ENCODE assay signal across 1 cellular context in the genomic region with DNA sequence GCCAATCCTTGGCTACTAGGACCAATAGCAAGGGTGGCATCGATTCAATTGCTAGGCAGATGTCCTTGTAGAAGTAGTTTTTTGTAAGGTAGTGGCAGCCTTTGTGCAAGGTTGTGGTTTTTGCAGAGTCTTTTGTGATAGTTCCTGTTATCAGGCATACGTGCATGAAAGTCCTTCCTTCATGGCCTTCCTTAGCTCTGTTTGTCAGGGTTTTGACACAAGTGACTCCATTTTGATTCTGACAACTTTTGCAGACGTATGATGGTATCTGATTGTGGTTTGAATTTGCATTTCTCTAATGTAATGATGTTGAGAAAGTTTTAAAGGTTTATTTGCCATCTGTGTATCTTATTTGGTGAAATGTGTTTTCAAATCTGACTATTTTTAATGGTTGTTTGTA.
TF ChIP-seq lines count a peak whose summit lies in the region.

No MANE protein-coding gene starts in this region.

TF ChIP-seq in GM12878, 131 proteins besides CTCF, POLR2A, EP300 and RAD21 (continued from another document):
- TF ChIP-seq, protein P1, sequence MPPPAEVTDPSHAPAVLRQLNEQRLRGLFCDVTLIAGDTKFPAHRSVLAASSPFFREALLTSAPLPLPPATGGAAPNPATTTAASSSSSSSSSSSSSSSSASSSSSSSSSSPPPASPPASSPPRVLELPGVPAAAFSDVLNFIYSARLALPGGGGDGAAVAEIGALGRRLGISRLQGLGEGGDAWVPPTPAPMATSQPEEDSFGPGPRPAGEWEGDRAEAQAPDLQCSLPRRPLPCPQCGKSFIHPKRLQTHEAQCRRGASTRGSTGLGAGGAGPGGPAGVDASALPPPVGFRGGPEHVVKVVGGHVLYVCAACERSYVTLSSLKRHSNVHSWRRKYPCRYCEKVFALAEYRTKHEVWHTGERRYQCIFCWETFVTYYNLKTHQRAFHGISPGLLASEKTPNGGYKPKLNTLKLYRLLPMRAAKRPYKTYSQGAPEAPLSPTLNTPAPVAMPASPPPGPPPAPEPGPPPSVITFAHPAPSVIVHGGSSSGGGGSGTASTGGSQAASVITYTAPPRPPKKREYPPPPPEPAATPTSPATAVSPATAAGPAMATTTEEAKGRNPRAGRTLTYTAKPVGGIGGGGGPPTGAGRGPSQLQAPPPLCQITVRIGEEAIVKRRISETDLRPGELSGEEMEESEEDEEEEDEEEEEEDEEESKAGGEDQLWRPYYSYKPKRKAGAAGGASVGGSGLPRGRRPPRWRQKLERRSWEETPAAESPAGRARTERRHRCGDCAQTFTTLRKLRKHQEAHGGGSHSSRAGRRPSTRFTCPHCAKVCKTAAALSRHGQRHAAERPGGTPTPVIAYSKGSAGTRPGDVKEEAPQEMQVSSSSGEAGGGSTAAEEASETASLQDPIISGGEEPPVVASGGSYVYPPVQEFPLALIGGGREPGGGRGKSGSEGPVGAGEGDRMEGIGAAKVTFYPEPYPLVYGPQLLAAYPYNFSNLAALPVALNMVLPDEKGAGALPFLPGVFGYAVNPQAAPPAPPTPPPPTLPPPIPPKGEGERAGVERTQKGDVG (CRISPR knock-in tag; IDR thresholded peaks at IDR 0.05): peak; percentile 37; the same call in 1 of the 2 replicates
- TF ChIP-seq PML (IDR thresholded peaks at IDR 0.05; ENCODE audit: low read length) (no peak), CHD2 (IDR thresholded peaks at IDR 0.05; ENCODE audit: borderline replicate concordance, low read depth, low read length) (no peak), IRF4 (IDR thresholded peaks at IDR 0.05; ENCODE audit: low read depth, low read length) (no peak), CHD4 (IDR thresholded peaks at IDR 0.05) (no peak), DPF2 (IDR thresholded peaks at IDR 0.05) (no peak), SUPT20H (IDR thresholded peaks at IDR 0.05; ENCODE audit: borderline replicate concordance, control insufficient read depth, low read depth, low read length) (no peak), BHLHE40 (IDR thresholded peaks at IDR 0.05; ENCODE audit: borderline replicate concordance in 1 of 2, low read depth in 2 of 2, low read length in 1 of 2) (no peak), NFYA (IDR thresholded peaks at IDR 0.05; ENCODE audit: borderline replicate concordance, low read depth, low read length) (no peak), SMC3 (IDR thresholded peaks at IDR 0.05; ENCODE audit: borderline replicate concordance, low read length) (no peak; the same call in 1 of the 2 replicates), CREM (IDR thresholded peaks at IDR 0.05; ENCODE audit: low read depth) (no peak), RCOR1 (conservative IDR thresholded peaks at IDR 0.05; ENCODE audit: low read depth, low read length) (no peak), ETV6 (conservative IDR thresholded peaks at IDR 0.05 in 1 of 2, IDR thresholded peaks at IDR 0.05 in 1 of 2; ENCODE audit: borderline replicate concordance in 1 of 2, low read depth in 1 of 2) (no peak), ZNF24 (IDR thresholded peaks at IDR 0.05) (no peak), TCF7 (IDR thresholded peaks at IDR 0.05; ENCODE audit: borderline replicate concordance) (no peak)
- TF ChIP-seq, protein P2, sequence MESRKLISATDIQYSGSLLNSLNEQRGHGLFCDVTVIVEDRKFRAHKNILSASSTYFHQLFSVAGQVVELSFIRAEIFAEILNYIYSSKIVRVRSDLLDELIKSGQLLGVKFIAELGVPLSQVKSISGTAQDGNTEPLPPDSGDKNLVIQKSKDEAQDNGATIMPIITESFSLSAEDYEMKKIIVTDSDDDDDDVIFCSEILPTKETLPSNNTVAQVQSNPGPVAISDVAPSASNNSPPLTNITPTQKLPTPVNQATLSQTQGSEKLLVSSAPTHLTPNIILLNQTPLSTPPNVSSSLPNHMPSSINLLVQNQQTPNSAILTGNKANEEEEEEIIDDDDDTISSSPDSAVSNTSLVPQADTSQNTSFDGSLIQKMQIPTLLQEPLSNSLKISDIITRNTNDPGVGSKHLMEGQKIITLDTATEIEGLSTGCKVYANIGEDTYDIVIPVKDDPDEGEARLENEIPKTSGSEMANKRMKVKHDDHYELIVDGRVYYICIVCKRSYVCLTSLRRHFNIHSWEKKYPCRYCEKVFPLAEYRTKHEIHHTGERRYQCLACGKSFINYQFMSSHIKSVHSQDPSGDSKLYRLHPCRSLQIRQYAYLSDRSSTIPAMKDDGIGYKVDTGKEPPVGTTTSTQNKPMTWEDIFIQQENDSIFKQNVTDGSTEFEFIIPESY (IDR thresholded peaks at IDR 0.05): no peak
- TF ChIP-seq, protein P3, sequence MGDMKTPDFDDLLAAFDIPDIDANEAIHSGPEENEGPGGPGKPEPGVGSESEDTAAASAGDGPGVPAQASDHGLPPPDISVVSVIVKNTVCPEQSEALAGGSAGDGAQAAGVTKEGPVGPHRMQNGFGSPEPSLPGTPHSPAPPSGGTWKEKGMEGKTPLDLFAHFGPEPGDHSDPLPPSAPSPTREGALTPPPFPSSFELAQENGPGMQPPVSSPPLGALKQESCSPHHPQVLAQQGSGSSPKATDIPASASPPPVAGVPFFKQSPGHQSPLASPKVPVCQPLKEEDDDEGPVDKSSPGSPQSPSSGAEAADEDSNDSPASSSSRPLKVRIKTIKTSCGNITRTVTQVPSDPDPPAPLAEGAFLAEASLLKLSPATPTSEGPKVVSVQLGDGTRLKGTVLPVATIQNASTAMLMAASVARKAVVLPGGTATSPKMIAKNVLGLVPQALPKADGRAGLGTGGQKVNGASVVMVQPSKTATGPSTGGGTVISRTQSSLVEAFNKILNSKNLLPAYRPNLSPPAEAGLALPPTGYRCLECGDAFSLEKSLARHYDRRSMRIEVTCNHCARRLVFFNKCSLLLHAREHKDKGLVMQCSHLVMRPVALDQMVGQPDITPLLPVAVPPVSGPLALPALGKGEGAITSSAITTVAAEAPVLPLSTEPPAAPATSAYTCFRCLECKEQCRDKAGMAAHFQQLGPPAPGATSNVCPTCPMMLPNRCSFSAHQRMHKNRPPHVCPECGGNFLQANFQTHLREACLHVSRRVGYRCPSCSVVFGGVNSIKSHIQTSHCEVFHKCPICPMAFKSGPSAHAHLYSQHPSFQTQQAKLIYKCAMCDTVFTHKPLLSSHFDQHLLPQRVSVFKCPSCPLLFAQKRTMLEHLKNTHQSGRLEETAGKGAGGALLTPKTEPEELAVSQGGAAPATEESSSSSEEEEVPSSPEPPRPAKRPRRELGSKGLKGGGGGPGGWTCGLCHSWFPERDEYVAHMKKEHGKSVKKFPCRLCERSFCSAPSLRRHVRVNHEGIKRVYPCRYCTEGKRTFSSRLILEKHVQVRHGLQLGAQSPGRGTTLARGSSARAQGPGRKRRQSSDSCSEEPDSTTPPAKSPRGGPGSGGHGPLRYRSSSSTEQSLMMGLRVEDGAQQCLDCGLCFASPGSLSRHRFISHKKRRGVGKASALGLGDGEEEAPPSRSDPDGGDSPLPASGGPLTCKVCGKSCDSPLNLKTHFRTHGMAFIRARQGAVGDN (IDR thresholded peaks at IDR 0.05): peak; percentile 100
- TF ChIP-seq, protein P4, sequence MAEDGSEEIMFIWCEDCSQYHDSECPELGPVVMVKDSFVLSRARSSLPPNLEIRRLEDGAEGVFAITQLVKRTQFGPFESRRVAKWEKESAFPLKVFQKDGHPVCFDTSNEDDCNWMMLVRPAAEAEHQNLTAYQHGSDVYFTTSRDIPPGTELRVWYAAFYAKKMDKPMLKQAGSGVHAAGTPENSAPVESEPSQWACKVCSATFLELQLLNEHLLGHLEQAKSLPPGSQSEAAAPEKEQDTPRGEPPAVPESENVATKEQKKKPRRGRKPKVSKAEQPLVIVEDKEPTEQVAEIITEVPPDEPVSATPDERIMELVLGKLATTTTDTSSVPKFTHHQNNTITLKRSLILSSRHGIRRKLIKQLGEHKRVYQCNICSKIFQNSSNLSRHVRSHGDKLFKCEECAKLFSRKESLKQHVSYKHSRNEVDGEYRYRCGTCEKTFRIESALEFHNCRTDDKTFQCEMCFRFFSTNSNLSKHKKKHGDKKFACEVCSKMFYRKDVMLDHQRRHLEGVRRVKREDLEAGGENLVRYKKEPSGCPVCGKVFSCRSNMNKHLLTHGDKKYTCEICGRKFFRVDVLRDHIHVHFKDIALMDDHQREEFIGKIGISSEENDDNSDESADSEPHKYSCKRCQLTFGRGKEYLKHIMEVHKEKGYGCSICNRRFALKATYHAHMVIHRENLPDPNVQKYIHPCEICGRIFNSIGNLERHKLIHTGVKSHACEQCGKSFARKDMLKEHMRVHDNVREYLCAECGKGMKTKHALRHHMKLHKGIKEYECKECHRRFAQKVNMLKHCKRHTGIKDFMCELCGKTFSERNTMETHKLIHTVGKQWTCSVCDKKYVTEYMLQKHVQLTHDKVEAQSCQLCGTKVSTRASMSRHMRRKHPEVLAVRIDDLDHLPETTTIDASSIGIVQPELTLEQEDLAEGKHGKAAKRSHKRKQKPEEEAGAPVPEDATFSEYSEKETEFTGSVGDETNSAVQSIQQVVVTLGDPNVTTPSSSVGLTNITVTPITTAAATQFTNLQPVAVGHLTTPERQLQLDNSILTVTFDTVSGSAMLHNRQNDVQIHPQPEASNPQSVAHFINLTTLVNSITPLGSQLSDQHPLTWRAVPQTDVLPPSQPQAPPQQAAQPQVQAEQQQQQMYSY (CRISPR knock-in tag; IDR thresholded peaks at IDR 0.05): peak; percentile 73; the same call in 1 of the 2 replicates
- TF ChIP-seq, protein P5, sequence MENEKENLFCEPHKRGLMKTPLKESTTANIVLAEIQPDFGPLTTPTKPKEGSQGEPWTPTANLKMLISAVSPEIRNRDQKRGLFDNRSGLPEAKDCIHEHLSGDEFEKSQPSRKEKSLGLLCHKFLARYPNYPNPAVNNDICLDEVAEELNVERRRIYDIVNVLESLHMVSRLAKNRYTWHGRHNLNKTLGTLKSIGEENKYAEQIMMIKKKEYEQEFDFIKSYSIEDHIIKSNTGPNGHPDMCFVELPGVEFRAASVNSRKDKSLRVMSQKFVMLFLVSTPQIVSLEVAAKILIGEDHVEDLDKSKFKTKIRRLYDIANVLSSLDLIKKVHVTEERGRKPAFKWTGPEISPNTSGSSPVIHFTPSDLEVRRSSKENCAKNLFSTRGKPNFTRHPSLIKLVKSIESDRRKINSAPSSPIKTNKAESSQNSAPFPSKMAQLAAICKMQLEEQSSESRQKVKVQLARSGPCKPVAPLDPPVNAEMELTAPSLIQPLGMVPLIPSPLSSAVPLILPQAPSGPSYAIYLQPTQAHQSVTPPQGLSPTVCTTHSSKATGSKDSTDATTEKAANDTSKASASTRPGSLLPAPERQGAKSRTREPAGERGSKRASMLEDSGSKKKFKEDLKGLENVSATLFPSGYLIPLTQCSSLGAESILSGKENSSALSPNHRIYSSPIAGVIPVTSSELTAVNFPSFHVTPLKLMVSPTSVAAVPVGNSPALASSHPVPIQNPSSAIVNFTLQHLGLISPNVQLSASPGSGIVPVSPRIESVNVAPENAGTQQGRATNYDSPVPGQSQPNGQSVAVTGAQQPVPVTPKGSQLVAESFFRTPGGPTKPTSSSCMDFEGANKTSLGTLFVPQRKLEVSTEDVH (IDR thresholded peaks at IDR 0.05; ENCODE audit: low read depth, partially characterized antibody): no peak
- TF ChIP-seq, protein P6, sequence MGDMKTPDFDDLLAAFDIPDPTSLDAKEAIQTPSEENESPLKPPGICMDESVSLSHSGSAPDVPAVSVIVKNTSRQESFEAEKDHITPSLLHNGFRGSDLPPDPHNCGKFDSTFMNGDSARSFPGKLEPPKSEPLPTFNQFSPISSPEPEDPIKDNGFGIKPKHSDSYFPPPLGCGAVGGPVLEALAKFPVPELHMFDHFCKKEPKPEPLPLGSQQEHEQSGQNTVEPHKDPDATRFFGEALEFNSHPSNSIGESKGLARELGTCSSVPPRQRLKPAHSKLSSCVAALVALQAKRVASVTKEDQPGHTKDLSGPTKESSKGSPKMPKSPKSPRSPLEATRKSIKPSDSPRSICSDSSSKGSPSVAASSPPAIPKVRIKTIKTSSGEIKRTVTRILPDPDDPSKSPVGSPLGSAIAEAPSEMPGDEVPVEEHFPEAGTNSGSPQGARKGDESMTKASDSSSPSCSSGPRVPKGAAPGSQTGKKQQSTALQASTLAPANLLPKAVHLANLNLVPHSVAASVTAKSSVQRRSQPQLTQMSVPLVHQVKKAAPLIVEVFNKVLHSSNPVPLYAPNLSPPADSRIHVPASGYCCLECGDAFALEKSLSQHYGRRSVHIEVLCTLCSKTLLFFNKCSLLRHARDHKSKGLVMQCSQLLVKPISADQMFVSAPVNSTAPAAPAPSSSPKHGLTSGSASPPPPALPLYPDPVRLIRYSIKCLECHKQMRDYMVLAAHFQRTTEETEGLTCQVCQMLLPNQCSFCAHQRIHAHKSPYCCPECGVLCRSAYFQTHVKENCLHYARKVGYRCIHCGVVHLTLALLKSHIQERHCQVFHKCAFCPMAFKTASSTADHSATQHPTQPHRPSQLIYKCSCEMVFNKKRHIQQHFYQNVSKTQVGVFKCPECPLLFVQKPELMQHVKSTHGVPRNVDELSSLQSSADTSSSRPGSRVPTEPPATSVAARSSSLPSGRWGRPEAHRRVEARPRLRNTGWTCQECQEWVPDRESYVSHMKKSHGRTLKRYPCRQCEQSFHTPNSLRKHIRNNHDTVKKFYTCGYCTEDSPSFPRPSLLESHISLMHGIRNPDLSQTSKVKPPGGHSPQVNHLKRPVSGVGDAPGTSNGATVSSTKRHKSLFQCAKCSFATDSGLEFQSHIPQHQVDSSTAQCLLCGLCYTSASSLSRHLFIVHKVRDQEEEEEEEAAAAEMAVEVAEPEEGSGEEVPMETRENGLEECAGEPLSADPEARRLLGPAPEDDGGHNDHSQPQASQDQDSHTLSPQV (IDR thresholded peaks at IDR 0.05): peak; percentile 99
- TF ChIP-seq, protein P7, sequence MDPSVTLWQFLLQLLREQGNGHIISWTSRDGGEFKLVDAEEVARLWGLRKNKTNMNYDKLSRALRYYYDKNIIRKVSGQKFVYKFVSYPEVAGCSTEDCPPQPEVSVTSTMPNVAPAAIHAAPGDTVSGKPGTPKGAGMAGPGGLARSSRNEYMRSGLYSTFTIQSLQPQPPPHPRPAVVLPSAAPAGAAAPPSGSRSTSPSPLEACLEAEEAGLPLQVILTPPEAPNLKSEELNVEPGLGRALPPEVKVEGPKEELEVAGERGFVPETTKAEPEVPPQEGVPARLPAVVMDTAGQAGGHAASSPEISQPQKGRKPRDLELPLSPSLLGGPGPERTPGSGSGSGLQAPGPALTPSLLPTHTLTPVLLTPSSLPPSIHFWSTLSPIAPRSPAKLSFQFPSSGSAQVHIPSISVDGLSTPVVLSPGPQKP (IDR thresholded peaks at IDR 0.05; ENCODE audit: low read depth, low read length): no peak
